In genomic region chr6:53651764-53652401, GRCh38 we compare ENCODE assay signal across 8 cellular contexts. TPM values are rescaled to one million over a fixed set of nuclear protein-coding genes. Genes with fewer than 3 reads are reported as not detected.
A peak's percentile ranks its signal among the peaks of the same experiment; 100 is the strongest.
DNase-seq lines count a peak whose midpoint lies in the region; ATAC-seq, FAIRE-seq and TF ChIP-seq lines count a peak whose summit lies in the region.

No MANE protein-coding gene starts in this region.

- H3K9me3 ChIP-seq in PC-3 (ENCODE audit: low read length), result no peaks in the 10 kb centered on the region

- ATAC-seq in GM21447 (IDR thresholded peaks at IDR 0.05; ENCODE audit: unreplicated experiment) (peak; percentile 69), PC-3 (peak; percentile 92)
- peak; percentile 95 for ATAC-seq in stimulated activated naive CD8-positive, alpha-beta T cell treated with anti-CD3 and anti-CD28 coated beads, Interleukin-15, Interleukin-2, amounts not matched to agents 100 U/mL and 50 U/mL, for 24 hours

- H3K79me2 ChIP-seq in PC-3 (ENCODE audit: low read length), result peaks cover 25% of the 10 kb centered on the region

- peak overlapping the region; percentile 99 for H2AFZ ChIP-seq in PC-3 (ENCODE audit: low read length)

- BruUV-seq in Calu3 (replicated peaks; lab: Mats Ljungman, UMichigan) (no TSS peak), PC-3 (replicated peaks; lab: Mats Ljungman, UMichigan) (no TSS peak)

- H3K27me3 ChIP-seq in PC-3 (ENCODE audit: low read length), result no peaks in the 10 kb centered on the region

- no peaks in the 10 kb centered on the region for H3K27me3 Mint-ChIP-seq in Calu3 (ENCODE audit: unreplicated experiment)
- peaks cover 25% of the 10 kb centered on the region for H3K27me3 Mint-ChIP-seq in nephron progenitor cell (ENCODE audit: low read depth, poor library complexity)

- peaks cover 42% of the 10 kb centered on the region for H3K4me1 ChIP-seq in PC-3 (ENCODE audit: insufficient read depth, low read length)

- POLR2A ChIA-PET in PC-3 (lab: Charles Lee; ENCODE audit: unreplicated experiment), result interaction anchor here (0.5 to 1.0 kb wide), 9 partner anchors 23 to 539 kb away, joined by 3 to 12 read pairs (median 4); partner anchors contain the start of gene GCLC

- H3K9me2 ChIP-seq in PC-3 (replicated peaks; ENCODE audit: low read length), result no peaks in the 10 kb centered on the region

- no peaks in the 10 kb centered on the region for H4K20me1 ChIP-seq in PC-3 (ENCODE audit: low read length)

- H3K36me3 Mint-ChIP-seq in Calu3 (ENCODE audit: insufficient read depth, unreplicated experiment) (peaks cover 18% of the 10 kb centered on the region), nephron progenitor cell (ENCODE audit: low read depth) (no peaks in the 10 kb centered on the region)

- peaks cover 23% of the 10 kb centered on the region for H3K4me1 Mint-ChIP-seq in Calu3 (ENCODE audit: low read depth, unreplicated experiment)
- peaks cover 11% of the 10 kb centered on the region for H3K4me1 Mint-ChIP-seq in nephron progenitor cell

- DNase-seq in Calu3, result peak; percentile 89
- peak; percentile 59 for DNase-seq in HTR-8/SVneo (ENCODE audit: insufficient read length, low spot score)
- peak; percentile 93 for DNase-seq in PC-3
- peak; percentile 63 to 66 for DNase-seq in activated T-helper 1 cell treated with anti-CD3 and anti-CD28 coated beads, Interleukin-2, amount 50 U/mL, for 16 hours (ENCODE audit: low read depth in 1 of 2, low spot score in 1 of 2)
- peak; percentile 40 for DNase-seq in fibroblast of villous mesenchyme (ENCODE audit: low read depth)
- peak; percentile 78 for DNase-seq in nephron progenitor cell
- DNase-seq in stimulated activated naive CD8-positive, alpha-beta T cell treated with anti-CD3 and anti-CD28 coated beads, Interleukin-15, Interleukin-2, amounts not matched to agents 100 U/mL and 50 U/mL, for 24 hours, result peak; percentile 76

- H3K4me2 ChIP-seq in PC-3 (ENCODE audit: low read length), result peak overlapping the region; percentile 98

- peak overlapping the region; percentile 82 for H3K4me3 ChIP-seq in PC-3 (ENCODE audit: low read length)
- peak overlapping the region; percentile 55 for H3K4me3 ChIP-seq in fibroblast of villous mesenchyme (ENCODE audit: low read depth, low read length)

- intact Hi-C loops in Calu3 (cut with micrococcal nuclease; ENCODE audit: unreplicated experiment), result loop anchor here (1.0 to 5.0 kb wide), 5 partner anchors 75 to 305 kb away; partner anchors contain the start of gene GCLC
- intact Hi-C loops in PC-3 (cut with micrococcal nuclease), result loop anchor here (1.0 to 2.0 kb wide), 7 partner anchors 21 to 159 kb away; partner anchors contain the start of gene GCLC

- H3K9ac ChIP-seq in PC-3 (ENCODE audit: low read length), result peak overlapping the region; percentile 82

- no peaks in the 10 kb centered on the region for H3F3A ChIP-seq in PC-3 (ENCODE audit: low read length, unreplicated experiment)

- CTCF ChIA-PET in Calu3 (lab: Charles Lee) (interaction anchor here (0.8 to 1.9 kb wide), 14 partner anchors 9 to 304 kb away, joined by 3 to 24 read pairs (median 6); partner anchors contain the start of gene GCLC), PC-3 (lab: Charles Lee) (interaction anchor here (0.6 to 1.5 kb wide), 8 partner anchors 36 to 552 kb away, joined by 3 to 17 read pairs (median 4); partner anchors contain the start of gene GCLC)

- H3K9me3 Mint-ChIP-seq in Calu3 (ENCODE audit: low read depth, unreplicated experiment), result no peaks in the 10 kb centered on the region
- H3K9me3 Mint-ChIP-seq in nephron progenitor cell, result no peaks in the 10 kb centered on the region

- TF ChIP-seq CTCF in Calu3 (IDR thresholded peaks at IDR 0.05; ENCODE audit: unreplicated experiment), result no peak
- TF ChIP-seq CTCF in PC-3 (conservative IDR thresholded peaks at IDR 0.05; ENCODE audit: low read depth, low read length), result 0 out of 2 replicates have a peak, but pooled peaks have one; percentile 22
- TF ChIP-seq CTCF in fibroblast of villous mesenchyme (IDR thresholded peaks at IDR 0.05; ENCODE audit: insufficient read depth, low read depth, low read length), result peak; percentile 8
- no peak for TF ChIP-seq CTCF in nephron progenitor cell (IDR thresholded peaks at IDR 0.05)

- H3K4me3 Mint-ChIP-seq in Calu3 (ENCODE audit: low read depth, unreplicated experiment), result peak overlapping the region; percentile 100
- peak overlapping the region; percentile 86 for H3K4me3 Mint-ChIP-seq in nephron progenitor cell

- H3K27ac Mint-ChIP-seq in Calu3 (ENCODE audit: unreplicated experiment) (peak overlapping the region; percentile 95), nephron progenitor cell (no peak overlapping the region)

- FAIRE-seq in HTR-8/SVneo (lab: Jason Lieb, UNC), result peak; percentile 97

- peak overlapping the region; percentile 75 for H3K27ac ChIP-seq in PC-3 (ENCODE audit: low read length)

- H3K36me3 ChIP-seq in PC-3 (ENCODE audit: low read depth, low read length), result no peaks in the 10 kb centered on the region

RNA-seq across cellular contexts. Expression of gene KLHL31, which starts 13.7 kb away (rescaled TPM):
- total RNA-seq in Calu3 (2022) (1.1 and 1.2 TPM in 2 replicates), PC-3 (2014; rRNA removed) (0.17 and 0.33 TPM in 2 replicates), fibroblast of villous mesenchyme (under 0.01 TPM in 1 of 2 replicates, not detected in the other)

Comparison
In these comparisons a context has a peak if more than half of its experiments do, and no peak if none do; other contexts are left out.
1. Peak in every context shown above with its lines: DNase-seq, ATAC-seq, H3K4me3 ChIP-seq and H3K27ac ChIP-seq.
2. DNase-seq: peak in every context shown above with its lines; median percentile 93 in PC-3; 89 in Calu3; 78 in nephron progenitor cell; 76 in stimulated activated naive CD8-positive, alpha-beta T cell treated with anti-CD3 and anti-CD28 coated beads, Interleukin-15, Interleukin-2, amounts not matched to agents 100 U/mL and 50 U/mL, for 24 hours; 64 in activated T-helper 1 cell treated with anti-CD3 and anti-CD28 coated beads, Interleukin-2, amount 50 U/mL, for 16 hours; 59 in HTR-8/SVneo; 40 in fibroblast of villous mesenchyme.
3. CTCF ChIP-seq: peak in PC-3 (single experiment) and fibroblast of villous mesenchyme (single experiment); none in Calu3 (single experiment) and nephron progenitor cell (single experiment).